Comparison of ENCODE assay signal across 9 cellular contexts in genomic region chr17:45409659-45410076, GRCh38. TPM values are rescaled to one million over a fixed set of nuclear protein-coding genes. Genes with fewer than 3 reads are reported as not detected.
A peak's percentile ranks its signal among the peaks of the same experiment; 100 is the strongest.
DNase-seq lines count a peak whose midpoint lies in the region; TF ChIP-seq lines count a peak whose summit lies in the region.
"Had no signal": no experiment of that assay in that cellular context is flagged by ENCODE, and none has a peak within 500 bp of the region (broad histone marks: within the 10 kb centered on the region; RNA-seq: fewer than 3 reads in every experiment).

No MANE protein-coding gene starts in this region.

- H3K4me2 ChIP-seq in KMS-11 (peak overlapping the region; percentile 94), parathyroid adenoma (ENCODE audit: low read length) (no peak overlapping the region)

- H3K4me3 Mint-ChIP-seq in Caco-2 (ENCODE audit: unreplicated experiment) = no peak overlapping the region
- H3K4me3 Mint-ChIP-seq: mesothelial cell of epicardium had no signal

- H3K27me3 Mint-ChIP-seq in Caco-2 (ENCODE audit: insufficient read depth, unreplicated experiment) = no peaks in the 10 kb centered on the region

- peak overlapping the region; percentile 16 for H3K27ac Mint-ChIP-seq in Caco-2 (ENCODE audit: unreplicated experiment)

- CTCF ChIA-PET in Caco-2 (lab: Charles Lee) = interaction anchor here (1.2 to 1.5 kb wide), 2 partner anchors 16 to 21 kb away, joined by 3 to 9 read pairs; no protein-coding TSS in a partner anchor

- TF ChIP-seq CTCF in Caco-2 (IDR thresholded peaks at IDR 0.05; ENCODE audit: insufficient read depth in 1 of 2, low read depth in 1 of 2, low read length in 1 of 2, severe bottlenecking in 1 of 2, unreplicated experiment in 1 of 2) (no peak), KMS-11 (conservative IDR thresholded peaks at IDR 0.05; ENCODE audit: low read depth, low read length) (no peak), parathyroid adenoma (IDR thresholded peaks at IDR 0.05) (no peak)

- peak overlapping the region; percentile 63 for H2AFZ ChIP-seq in KMS-11 (ENCODE audit: low read depth)
- H2AFZ ChIP-seq in parathyroid adenoma = no peak overlapping the region

- DNase-seq in Caco-2 (no peak), NCI-H2081 (lab: John Stamatoyannopoulos, UW) (no peak), amygdala (lab: John Stamatoyannopoulos, UW) (no peak), KBM-7 (no peak), GOT3 (lab: John Stamatoyannopoulos, UW) (no peak)

- intact Hi-C loops in Caco-2 (cut with micrococcal nuclease; ENCODE audit: unreplicated experiment) = loop anchor here (2.0 kb wide), 1 partner anchor 15 kb away; no protein-coding TSS in a partner anchor

- POLR2A ChIA-PET in Caco-2 (lab: Charles Lee) = interaction anchor here (1.4 kb wide), 1 partner anchor 16 kb away, joined by 4 read pairs; no protein-coding TSS in a partner anchor

- in situ Hi-C loops in KBM-7 (cut with MboI; ENCODE audit: low pct_unique_long_range_greater_than_20kb, low sequenced_read_pairs) = loop anchor here (25.0 kb wide), 1 partner anchor 103 kb away; no protein-coding TSS in a partner anchor

- peak overlapping the region; percentile 64 for H3K27ac ChIP-seq in KMS-11
- H3K27ac ChIP-seq in cingulate gyrus (ENCODE audit: low read depth, low read length) = peak overlapping the region; percentile 19
- peak overlapping the region; percentile 24 for H3K27ac ChIP-seq in parathyroid adenoma

- no peaks in the 10 kb centered on the region for H3K27me3 ChIP-seq in Caco-2 (replicated peaks; ENCODE audit: control insufficient read depth, insufficient read depth, low read length)
- no peaks in the 10 kb centered on the region for H3K27me3 ChIP-seq in KMS-11 (ENCODE audit: insufficient read depth, low read depth)
- no peaks in the 10 kb centered on the region for H3K27me3 ChIP-seq in parathyroid adenoma (ENCODE audit: control insufficient read depth, insufficient read depth, low read length)

- no peaks in the 10 kb centered on the region for H4K20me1 ChIP-seq in KMS-11 (ENCODE audit: insufficient read depth)

- H3K9ac ChIP-seq in KMS-11 (peak overlapping the region; percentile 80), parathyroid adenoma (no peak overlapping the region)

- H3K9me3 ChIP-seq in Caco-2 (no peaks in the 10 kb centered on the region), parathyroid adenoma (ENCODE audit: control insufficient read depth, low read length) (no peaks in the 10 kb centered on the region)

- H3K36me3 Mint-ChIP-seq in Caco-2 (ENCODE audit: insufficient read depth, unreplicated experiment) = peaks cover 25% of the 10 kb centered on the region
- H3K36me3 Mint-ChIP-seq: mesothelial cell of epicardium had no signal

- no TSS peak for BruUV-seq in Caco-2 (replicated peaks; lab: Mats Ljungman, UMichigan)

- H3K36me3 ChIP-seq in Caco-2 (ENCODE audit: control insufficient read depth, insufficient read depth, low read length) (peaks cover 3% of the 10 kb centered on the region), KMS-11 (ENCODE audit: insufficient read depth) (no peaks in the 10 kb centered on the region), parathyroid adenoma (ENCODE audit: control insufficient read depth, insufficient read depth, low read length) (no peaks in the 10 kb centered on the region)

- no peaks in the 10 kb centered on the region for H3K9me3 Mint-ChIP-seq in Caco-2 (ENCODE audit: unreplicated experiment)
- H3K9me3 Mint-ChIP-seq: mesothelial cell of epicardium had no signal

- H3K4me3 ChIP-seq in Caco-2 (ENCODE audit: low read depth, low read length) = no peak overlapping the region
- peak overlapping the region; percentile 78 for H3K4me3 ChIP-seq in KMS-11 (IDR thresholded peaks at IDR 0.05; ENCODE audit: insufficient read depth, low read depth, low read length)
- H3K4me3 ChIP-seq in parathyroid adenoma (ENCODE audit: low read depth, low read length) = no peak overlapping the region

- H3K4me1 Mint-ChIP-seq in Caco-2 (ENCODE audit: low read depth, unreplicated experiment) = peaks cover 22% of the 10 kb centered on the region

- H3K4me1 ChIP-seq in Caco-2 = peaks cover 31% of the 10 kb centered on the region
- H3K4me1 ChIP-seq in KMS-11 (ENCODE audit: low read depth, poor library complexity, severe bottlenecking) = peaks cover 39% of the 10 kb centered on the region
- no peaks in the 10 kb centered on the region for H3K4me1 ChIP-seq in parathyroid adenoma

- H3K79me2 ChIP-seq in KMS-11 (ENCODE audit: insufficient read depth, low read depth) (peaks cover 37% of the 10 kb centered on the region), parathyroid adenoma (peaks cover 33% of the 10 kb centered on the region)

RNA-seq across cellular contexts. Expression of gene ARHGAP27, which starts 23.0 kb away (rescaled TPM):
- 35.9 and 40.2 TPM in 2 replicates for total RNA-seq in Caco-2 (2022)
